In genomic region chr7:74254858-74255379, GRCh38 we compare ENCODE assay signal across 1 cellular context.
TF ChIP-seq lines count a peak whose summit lies in the region.

No MANE protein-coding gene starts in this region.

TF ChIP-seq in HepG2, 621 proteins besides CTCF, POLR2A, EP300 and RAD21 (continues in another document):
- TF ChIP-seq ZNF33B (CRISPR knock-in tag; IDR thresholded peaks at IDR 0.05), result no peak
- no peak for TF ChIP-seq ZNF691 (CRISPR knock-in tag; IDR thresholded peaks at IDR 0.05; ENCODE audit: borderline replicate concordance, low read depth)
- TF ChIP-seq MEIS2 (CRISPR knock-in tag; IDR thresholded peaks at IDR 0.05), result peak; percentile 4; the same call in 1 of the 2 replicates
- TF ChIP-seq ZNF629 (CRISPR knock-in tag; conservative IDR thresholded peaks at IDR 0.05), result no peak
- TF ChIP-seq RELA (CRISPR knock-in tag; IDR thresholded peaks at IDR 0.05), result no peak
- no peak for TF ChIP-seq ZNF839 (CRISPR knock-in tag; IDR thresholded peaks at IDR 0.05; ENCODE audit: borderline replicate concordance)
- 0 out of 2 replicates have a peak, but pooled peaks have one; percentile 6 for TF ChIP-seq ZBTB43 (CRISPR knock-in tag; conservative IDR thresholded peaks at IDR 0.05)
- no peak for TF ChIP-seq ZFX (CRISPR knock-in tag; IDR thresholded peaks at IDR 0.05; ENCODE audit: low read depth)
- peak; percentile 13; the same call in 1 of the 2 replicates for TF ChIP-seq GABPA (IDR thresholded peaks at IDR 0.05; ENCODE audit: low read depth, low read length)
- TF ChIP-seq GABPA (CRISPR knock-in tag; IDR thresholded peaks at IDR 0.05; ENCODE audit: low read depth), result no peak
- TF ChIP-seq ZNF672 (CRISPR knock-in tag; IDR thresholded peaks at IDR 0.05), result no peak
- TF ChIP-seq ZNF496 (CRISPR knock-in tag; IDR thresholded peaks at IDR 0.05; ENCODE audit: insufficient replicate concordance), result no peak
- TF ChIP-seq ZNF703 (CRISPR knock-in tag; IDR thresholded peaks at IDR 0.05; ENCODE audit: borderline replicate concordance), result no peak
- TF ChIP-seq CHCHD3 (CRISPR knock-in tag; IDR thresholded peaks at IDR 0.05), result no peak
- no peak for TF ChIP-seq CENPT (CRISPR knock-in tag; IDR thresholded peaks at IDR 0.05; ENCODE audit: low read depth)
- no peak for TF ChIP-seq PCBP1 (IDR thresholded peaks at IDR 0.05; ENCODE audit: borderline replicate concordance, low read depth, low read length)
- peak; percentile 87 for TF ChIP-seq ZNF460 (CRISPR knock-in tag; IDR thresholded peaks at IDR 0.05; ENCODE audit: borderline replicate concordance)
- no peak for TF ChIP-seq NCOA1 (CRISPR knock-in tag; IDR thresholded peaks at IDR 0.05)
- no peak for TF ChIP-seq FOXJ3 (CRISPR knock-in tag; IDR thresholded peaks at IDR 0.05; ENCODE audit: borderline replicate concordance)
- TF ChIP-seq HOMEZ (CRISPR knock-in tag; IDR thresholded peaks at IDR 0.05; ENCODE audit: low read depth), result no peak
- no peak for TF ChIP-seq FOXA1 (IDR thresholded peaks at IDR 0.05)
- TF ChIP-seq FOXA1 (CRISPR knock-in tag; IDR thresholded peaks at IDR 0.05), result no peak
- TF ChIP-seq ZBTB20 (CRISPR knock-in tag; IDR thresholded peaks at IDR 0.05; ENCODE audit: borderline replicate concordance, low read depth), result no peak
- TF ChIP-seq NFAT5 (CRISPR knock-in tag; IDR thresholded peaks at IDR 0.05), result 0 out of 2 replicates have a peak, but pooled peaks have one; percentile 9
- TF ChIP-seq ASH2L (IDR thresholded peaks at IDR 0.05; ENCODE audit: insufficient read length, low read depth, low read length), result peak; percentile 4
- no peak for TF ChIP-seq TFDP1 (CRISPR knock-in tag; IDR thresholded peaks at IDR 0.05; ENCODE audit: borderline replicate concordance)
- no peak for TF ChIP-seq ZNF646 (CRISPR knock-in tag; IDR thresholded peaks at IDR 0.05)
- no peak for TF ChIP-seq MYNN (CRISPR knock-in tag; IDR thresholded peaks at IDR 0.05; ENCODE audit: low read depth)
- TF ChIP-seq RFXANK (CRISPR knock-in tag; IDR thresholded peaks at IDR 0.05), result no peak
- TF ChIP-seq ZNF318 (CRISPR knock-in tag; IDR thresholded peaks at IDR 0.05), result no peak
- TF ChIP-seq U2AF2 (IDR thresholded peaks at IDR 0.05; ENCODE audit: low read depth, low read length), result no peak
- 0 out of 2 replicates have a peak, but pooled peaks have one; percentile 7 for TF ChIP-seq BRD4 (CRISPR knock-in tag; IDR thresholded peaks at IDR 0.05)
